In the genomic region with DNA sequence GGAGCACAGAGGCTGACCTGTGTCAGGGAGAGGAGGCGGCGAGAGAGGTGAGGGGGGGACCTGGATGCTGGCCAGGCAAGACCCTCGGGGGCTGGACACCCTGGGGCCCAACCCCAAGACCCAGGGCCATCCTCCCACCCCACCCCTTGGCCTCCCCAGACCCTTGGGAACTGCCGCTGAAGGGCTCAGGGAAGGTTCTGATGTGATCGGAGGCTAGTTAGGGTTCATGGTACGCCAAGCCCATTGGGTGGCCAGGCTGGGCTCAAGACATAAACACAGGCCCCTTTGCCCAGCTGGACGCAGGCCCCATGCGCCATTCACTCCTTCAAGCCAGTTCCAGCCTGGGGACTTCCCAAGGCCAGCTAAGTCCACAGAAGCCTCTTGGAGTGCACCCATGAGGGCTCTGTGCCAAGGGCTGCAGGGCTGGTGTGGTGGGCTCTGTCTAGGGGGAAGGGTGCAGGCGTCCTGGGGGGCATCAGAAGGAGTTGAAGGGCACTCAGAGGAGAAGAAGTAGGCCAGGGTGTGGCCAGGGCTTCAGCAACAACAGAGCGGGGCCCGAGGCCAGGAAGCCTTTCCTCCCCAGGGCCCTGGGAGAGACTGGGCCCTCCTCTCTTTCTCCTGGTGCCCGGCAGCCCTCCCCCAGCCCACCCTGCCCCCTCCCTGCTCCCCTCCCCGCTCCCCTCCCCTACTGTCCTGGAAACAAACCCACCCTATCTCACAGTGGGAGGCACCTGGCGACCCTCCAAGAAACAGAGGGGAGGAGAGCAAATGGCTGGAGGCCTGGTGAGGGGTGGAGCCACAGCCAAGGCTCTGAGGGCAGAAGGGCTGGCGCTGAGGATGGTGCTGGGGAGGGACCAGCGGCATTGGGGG, we compare ENCODE assay signal across 8 cellular contexts. TPM values are rescaled to one million over a fixed set of nuclear protein-coding genes. Genes with fewer than 3 reads are reported as not detected.
A peak's percentile ranks its signal among the peaks of the same experiment; 100 is the strongest.
DNase-seq lines count a peak whose midpoint lies in the region; ATAC-seq and TF ChIP-seq lines count a peak whose summit lies in the region.

No MANE protein-coding gene starts in this region.

- DNase-seq in DMS79 treated with DMSO at 0.1 percent for 48 hours (lab: John Stamatoyannopoulos, UW) (peak; percentile 44), Peyer's patch (peak in 2 of 3 donors; percentile 51 to 66), Right ventricle myocardium inferior (ENCODE audit: missing footprints) (peak; percentile 94), putamen (ENCODE audit: low spot score) (peak; percentile 83), kidney glomerular epithelial cell (lab: John Stamatoyannopoulos, UW) (no peak), GM23338 (ENCODE audit: low spot score) (no peak)

- H3K4me3 Mint-ChIP-seq in GM23338: no peak overlapping the region

- TF ChIP-seq POLR2A in Peyer's patch (IDR thresholded peaks at IDR 0.05): no peak

- H3K36me3 ChIP-seq in Peyer's patch (no peaks in the 10 kb centered on the region), GM23338 (ENCODE audit: insufficient read depth) (no peaks in the 10 kb centered on the region)

- H3F3A ChIP-seq in GM23338 (replicated peaks; ENCODE audit: low read depth): no peaks in the 10 kb centered on the region

- ATAC-seq in Right ventricle myocardium inferior (peak; percentile 88), HG03565 (IDR thresholded peaks at IDR 0.05; ENCODE audit: unreplicated experiment) (no peak), HG02642 (IDR thresholded peaks at IDR 0.05; ENCODE audit: poor library complexity, unreplicated experiment) (no peak), GM23338 (no peak; the same call in 2 of the 3 replicates)

- no peak for TF ChIP-seq CTCF in Peyer's patch (IDR thresholded peaks at IDR 0.05)
- no peak for TF ChIP-seq CTCF in GM23338 (conservative IDR thresholded peaks at IDR 0.05; ENCODE audit: low read depth in 2 of 2)

- H3K27me3 Mint-ChIP-seq in GM23338 (ENCODE audit: insufficient read depth, low read depth, poor library complexity): peaks cover 10% of the 10 kb centered on the region

- no peaks in the 10 kb centered on the region for H3K9me2 ChIP-seq in GM23338 (ENCODE audit: insufficient read depth)

- H3K27ac Mint-ChIP-seq in GM23338: no peak overlapping the region

- H4K20me1 ChIP-seq in GM23338 (replicated peaks; ENCODE audit: insufficient read depth): no peaks in the 10 kb centered on the region

- H3K4me2 ChIP-seq in GM23338: no peak overlapping the region

- H3K9me3 Mint-ChIP-seq in GM23338: peaks cover 3% of the 10 kb centered on the region; the same call in 1 of the 3 replicates

- no peak overlapping the region for H2AFZ ChIP-seq in GM23338

- H3K4me3 ChIP-seq in Peyer's patch (no peak overlapping the region), GM23338 (no peak overlapping the region)

- H3K27ac ChIP-seq in Peyer's patch (peak overlapping the region; percentile 32 to 68 (median 60)), GM23338 (ENCODE audit: low read depth) (no peak overlapping the region)

- H3K4me1 Mint-ChIP-seq in GM23338: no peaks in the 10 kb centered on the region

- H3K9me3 ChIP-seq in Peyer's patch: no peaks in the 10 kb centered on the region

- peaks cover 0 to 13% (median 0%) of the 10 kb centered on the region in 4 donors for H3K4me1 ChIP-seq in Peyer's patch
- no peaks in the 10 kb centered on the region for H3K4me1 ChIP-seq in GM23338 (ENCODE audit: insufficient read depth)

- intact Hi-C loops in Right ventricle myocardium inferior (cut with DNase I): loop anchor here (1.0 kb wide), 1 partner anchor 61 kb away; no protein-coding TSS in a partner anchor

- H3K27me3 ChIP-seq in Peyer's patch (no peaks in the 10 kb centered on the region), GM23338 (ENCODE audit: insufficient read depth) (no peaks in the 10 kb centered on the region)

- H3K79me2 ChIP-seq in GM23338 (replicated peaks; ENCODE audit: insufficient read depth): no peaks in the 10 kb centered on the region

- H3K36me3 Mint-ChIP-seq in GM23338 (ENCODE audit: low read depth): no peaks in the 10 kb centered on the region; the same call in 2 of the 3 replicates

TF ChIP-seq in GM23338, 12 proteins besides CTCF, POLR2A, EP300 and RAD21 (continues in another document):
- TF ChIP-seq JUNB (IDR thresholded peaks at IDR 0.05; ENCODE audit: unreplicated experiment): no peak
- TF ChIP-seq EZH2phosphoT487 (IDR thresholded peaks at IDR 0.05; ENCODE audit: unreplicated experiment): no peak
- TF ChIP-seq, protein P1, sequence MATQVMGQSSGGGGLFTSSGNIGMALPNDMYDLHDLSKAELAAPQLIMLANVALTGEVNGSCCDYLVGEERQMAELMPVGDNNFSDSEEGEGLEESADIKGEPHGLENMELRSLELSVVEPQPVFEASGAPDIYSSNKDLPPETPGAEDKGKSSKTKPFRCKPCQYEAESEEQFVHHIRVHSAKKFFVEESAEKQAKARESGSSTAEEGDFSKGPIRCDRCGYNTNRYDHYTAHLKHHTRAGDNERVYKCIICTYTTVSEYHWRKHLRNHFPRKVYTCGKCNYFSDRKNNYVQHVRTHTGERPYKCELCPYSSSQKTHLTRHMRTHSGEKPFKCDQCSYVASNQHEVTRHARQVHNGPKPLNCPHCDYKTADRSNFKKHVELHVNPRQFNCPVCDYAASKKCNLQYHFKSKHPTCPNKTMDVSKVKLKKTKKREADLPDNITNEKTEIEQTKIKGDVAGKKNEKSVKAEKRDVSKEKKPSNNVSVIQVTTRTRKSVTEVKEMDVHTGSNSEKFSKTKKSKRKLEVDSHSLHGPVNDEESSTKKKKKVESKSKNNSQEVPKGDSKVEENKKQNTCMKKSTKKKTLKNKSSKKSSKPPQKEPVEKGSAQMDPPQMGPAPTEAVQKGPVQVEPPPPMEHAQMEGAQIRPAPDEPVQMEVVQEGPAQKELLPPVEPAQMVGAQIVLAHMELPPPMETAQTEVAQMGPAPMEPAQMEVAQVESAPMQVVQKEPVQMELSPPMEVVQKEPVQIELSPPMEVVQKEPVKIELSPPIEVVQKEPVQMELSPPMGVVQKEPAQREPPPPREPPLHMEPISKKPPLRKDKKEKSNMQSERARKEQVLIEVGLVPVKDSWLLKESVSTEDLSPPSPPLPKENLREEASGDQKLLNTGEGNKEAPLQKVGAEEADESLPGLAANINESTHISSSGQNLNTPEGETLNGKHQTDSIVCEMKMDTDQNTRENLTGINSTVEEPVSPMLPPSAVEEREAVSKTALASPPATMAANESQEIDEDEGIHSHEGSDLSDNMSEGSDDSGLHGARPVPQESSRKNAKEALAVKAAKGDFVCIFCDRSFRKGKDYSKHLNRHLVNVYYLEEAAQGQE (IDR thresholded peaks at IDR 0.05; ENCODE audit: unreplicated experiment): no peak
- no peak for TF ChIP-seq CREB1 (CRISPR knock-in tag; IDR thresholded peaks at IDR 0.05; ENCODE audit: low read depth)
- TF ChIP-seq STAT1 (IDR thresholded peaks at IDR 0.05; ENCODE audit: unreplicated experiment): no peak
- TF ChIP-seq, protein P2, sequence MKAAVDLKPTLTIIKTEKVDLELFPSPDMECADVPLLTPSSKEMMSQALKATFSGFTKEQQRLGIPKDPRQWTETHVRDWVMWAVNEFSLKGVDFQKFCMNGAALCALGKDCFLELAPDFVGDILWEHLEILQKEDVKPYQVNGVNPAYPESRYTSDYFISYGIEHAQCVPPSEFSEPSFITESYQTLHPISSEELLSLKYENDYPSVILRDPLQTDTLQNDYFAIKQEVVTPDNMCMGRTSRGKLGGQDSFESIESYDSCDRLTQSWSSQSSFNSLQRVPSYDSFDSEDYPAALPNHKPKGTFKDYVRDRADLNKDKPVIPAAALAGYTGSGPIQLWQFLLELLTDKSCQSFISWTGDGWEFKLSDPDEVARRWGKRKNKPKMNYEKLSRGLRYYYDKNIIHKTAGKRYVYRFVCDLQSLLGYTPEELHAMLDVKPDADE (IDR thresholded peaks at IDR 0.05): no peak
- no peak for TF ChIP-seq ZNF331 (CRISPR knock-in tag; IDR thresholded peaks at IDR 0.05; ENCODE audit: low read depth)
- no peak for TF ChIP-seq EZH2 (IDR thresholded peaks at IDR 0.05; ENCODE audit: low read depth, unreplicated experiment)
- TF ChIP-seq ZNF114 (CRISPR knock-in tag; IDR thresholded peaks at IDR 0.05): no peak

RNA-seq across cellular contexts. Expression of a gene that starts 12.9 kb away (rescaled TPM):
- 1 to 10 TPM in 2 of 4 donors, not detected in 2; 1.6 to 1.7 TPM for total RNA-seq in Peyer's patch
- 15.0 TPM for total RNA-seq in Right ventricle myocardium inferior
- total RNA-seq in GM23338 (2014; rRNA removed; shearing (Covaris generic)): not detected in 2 replicates
- polyA plus RNA-seq in GM23338 (2016; fragmentation: Nextera tagmentation; extraction: Ambion mirVana): not detected in 2 replicates

RNA-seq across cellular contexts. Expression of a gene that starts 13.0 kb away (rescaled TPM):
- 1 to 10 TPM in 3 of 4 donors, not detected in 1; 1.1 to 9.9 (median 1.3) TPM for total RNA-seq in Peyer's patch
- total RNA-seq in Right ventricle myocardium inferior: 47.1 TPM
- not detected in 2 replicates for total RNA-seq in GM23338 (2014; rRNA removed; shearing (Covaris generic))
- not detected in 2 replicates for polyA plus RNA-seq in GM23338 (2016; fragmentation: Nextera tagmentation; extraction: Ambion mirVana)

RNA-seq across cellular contexts. Expression of a gene that starts 44.4 kb away (rescaled TPM):
- 10 to 100 TPM in 1 of 4 donors, 1 to 10 TPM in 3; 7.5 to 11.9 (median 8.4) TPM for total RNA-seq in Peyer's patch
- total RNA-seq in Right ventricle myocardium inferior: 0.24 TPM
- total RNA-seq in GM23338 (2014; rRNA removed; shearing (Covaris generic)): 1.6 and 2.6 TPM in 2 replicates
- 0.57 and 0.73 TPM in 2 replicates for polyA plus RNA-seq in GM23338 (2016; fragmentation: Nextera tagmentation; extraction: Ambion mirVana)

Comparison
In these comparisons a context has a peak if more than half of its experiments do, and no peak if none do; other contexts are left out.
1. DNase-seq: peak in DMS79 treated with DMSO at 0.1 percent for 48 hours (single experiment), Peyer's patch (2 of 3), Right ventricle myocardium inferior (single experiment) and putamen (single experiment); none in kidney glomerular epithelial cell (single experiment) and GM23338 (single experiment).